Comparison of ENCODE assay signal across 9 cellular contexts in the genomic region with DNA sequence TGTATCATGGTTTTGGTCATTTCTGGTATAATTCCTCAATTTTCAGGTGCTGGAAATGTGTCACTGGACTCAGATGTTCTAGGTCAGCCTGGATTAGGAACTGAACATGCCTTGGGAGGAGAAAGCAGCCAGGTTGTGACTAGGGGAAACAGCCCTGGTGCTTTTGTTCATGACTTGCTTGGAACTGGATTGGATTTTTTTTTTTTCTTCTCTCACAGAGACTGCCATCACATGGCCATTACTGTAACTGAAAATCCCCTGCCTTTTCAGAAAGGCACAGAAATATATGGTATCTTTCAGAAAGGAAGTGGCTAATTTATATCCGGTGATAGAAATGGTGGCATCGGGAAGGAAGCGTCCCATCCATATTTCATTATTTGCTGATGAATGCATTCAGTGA. TPM values are rescaled to one million over a fixed set of nuclear protein-coding genes. Genes with fewer than 3 reads are reported as not detected.
A peak's percentile ranks its signal among the peaks of the same experiment; 100 is the strongest.
DNase-seq lines count a peak whose midpoint lies in the region; ATAC-seq and TF ChIP-seq lines count a peak whose summit lies in the region.
"Had no signal": no experiment of that assay in that cellular context is flagged by ENCODE, and none has a peak within 500 bp of the region (broad histone marks: within the 10 kb centered on the region; RNA-seq: fewer than 3 reads in every experiment).

No MANE protein-coding gene starts in this region.

- peak overlapping the region; percentile 23 for H3K27ac Mint-ChIP-seq in activated CD4-positive, alpha-beta T cell treated with anti-CD3 and anti-CD28 coated beads, Interleukin-2, amount 10 ng/mL, durations not matched to agents 24 days and 14 days
- peak overlapping the region; percentile 5 for H3K27ac Mint-ChIP-seq in activated T-helper 1 cell treated with anti-CD3 and anti-CD28 coated beads, Interleukin-12 subunit alpha, Interleukin-12 subunit beta, Interleukin-2, Interleukin-4 antibody, amounts not matched to agents 30 ng/mL and 10 ng/mL and 1 ng/mL, durations not matched to agents 14 hours and 24 hours and 36 hours

- DNase-seq in activated CD4-positive, alpha-beta T cell treated with anti-CD3 and anti-CD28 coated beads, Interleukin-2, amount 10 ng/mL, durations not matched to agents 24 days and 14 days = no peak
- DNase-seq in activated CD4-positive, alpha-beta T cell treated with anti-CD3 and anti-CD28 coated beads, Interleukin-2, amount 50 U/mL, for 1 hour = no peak
- DNase-seq in activated T-helper 1 cell treated with anti-CD3 and anti-CD28 coated beads, Interleukin-12 subunit alpha, Interleukin-12 subunit beta, Interleukin-2, Interleukin-4 antibody, amounts not matched to agents 30 ng/mL and 10 ng/mL and 1 ng/mL, durations not matched to agents 14 hours and 24 hours and 36 hours (ENCODE audit: low spot score) = no peak
- DNase-seq in kidney glomerular epithelial cell (lab: John Stamatoyannopoulos, UW) (peak; percentile 5), upper lobe of right lung (no peak), omental fat pad (ENCODE audit: low spot score) (no peak)
- no peak for DNase-seq in activated effector memory CD4-positive, alpha-beta T cell treated with anti-CD3 and anti-CD28 coated beads, Interleukin-2, amount 50 U/mL, for 16 hours

- peaks cover 37% of the 10 kb centered on the region for H3K4me1 Mint-ChIP-seq in activated CD4-positive, alpha-beta T cell treated with anti-CD3 and anti-CD28 coated beads, Interleukin-2, amount 10 ng/mL, durations not matched to agents 24 days and 14 days
- H3K4me1 Mint-ChIP-seq in activated T-helper 1 cell treated with anti-CD3 and anti-CD28 coated beads, Interleukin-12 subunit alpha, Interleukin-12 subunit beta, Interleukin-2, Interleukin-4 antibody, amounts not matched to agents 30 ng/mL and 10 ng/mL and 1 ng/mL, durations not matched to agents 14 hours and 24 hours and 36 hours (ENCODE audit: low read depth) = peaks cover 63% of the 10 kb centered on the region

- no peaks in the 10 kb centered on the region for H3K36me3 Mint-ChIP-seq in activated CD4-positive, alpha-beta T cell treated with anti-CD3 and anti-CD28 coated beads, Interleukin-2, amount 10 ng/mL, durations not matched to agents 24 days and 14 days (ENCODE audit: low read depth)
- H3K36me3 Mint-ChIP-seq in activated T-helper 1 cell treated with anti-CD3 and anti-CD28 coated beads, Interleukin-12 subunit alpha, Interleukin-12 subunit beta, Interleukin-2, Interleukin-4 antibody, amounts not matched to agents 30 ng/mL and 10 ng/mL and 1 ng/mL, durations not matched to agents 14 hours and 24 hours and 36 hours (ENCODE audit: low read depth) = peaks cover 3% of the 10 kb centered on the region

- peaks cover 72% of the 10 kb centered on the region for H3K4me1 ChIP-seq in upper lobe of right lung

- peak; percentile 28 for TF ChIP-seq CTCF in upper lobe of right lung (IDR thresholded peaks at IDR 0.05)
- no peak for TF ChIP-seq CTCF in omental fat pad (IDR thresholded peaks at IDR 0.05)

- intact Hi-C loops in activated CD4-positive, alpha-beta T cell treated with anti-CD3 and anti-CD28 coated beads, Interleukin-2, amount 10 ng/mL, durations not matched to agents 24 days and 14 days (cut with micrococcal nuclease) = no loop called here
- intact Hi-C loops in activated T-helper 1 cell treated with anti-CD3 and anti-CD28 coated beads, Interleukin-12 subunit alpha, Interleukin-12 subunit beta, Interleukin-2, Interleukin-4 antibody, amounts not matched to agents 30 ng/mL and 10 ng/mL and 1 ng/mL, durations not matched to agents 14 hours and 24 hours and 36 hours (cut with micrococcal nuclease) = loop anchor here (1.0 to 2.0 kb wide), 2 partner anchors 15 to 24 kb away; no protein-coding TSS in a partner anchor
- intact Hi-C loops in upper lobe of right lung (cut with DNase I) = no loop called here

- no peaks in the 10 kb centered on the region for H3K9me3 Mint-ChIP-seq in activated CD4-positive, alpha-beta T cell treated with anti-CD3 and anti-CD28 coated beads, Interleukin-2, amount 10 ng/mL, durations not matched to agents 24 days and 14 days
- H3K9me3 Mint-ChIP-seq in activated T-helper 1 cell treated with anti-CD3 and anti-CD28 coated beads, Interleukin-12 subunit alpha, Interleukin-12 subunit beta, Interleukin-2, Interleukin-4 antibody, amounts not matched to agents 30 ng/mL and 10 ng/mL and 1 ng/mL, durations not matched to agents 14 hours and 24 hours and 36 hours = no peaks in the 10 kb centered on the region

- no peak overlapping the region for H3K4me3 ChIP-seq in upper lobe of right lung

- no peaks in the 10 kb centered on the region for H3K36me3 ChIP-seq in upper lobe of right lung

- H3K4me3 Mint-ChIP-seq in activated CD4-positive, alpha-beta T cell treated with anti-CD3 and anti-CD28 coated beads, Interleukin-2, amount 10 ng/mL, durations not matched to agents 24 days and 14 days = peak overlapping the region; percentile 10
- peak overlapping the region; percentile 13 for H3K4me3 Mint-ChIP-seq in activated T-helper 1 cell treated with anti-CD3 and anti-CD28 coated beads, Interleukin-12 subunit alpha, Interleukin-12 subunit beta, Interleukin-2, Interleukin-4 antibody, amounts not matched to agents 30 ng/mL and 10 ng/mL and 1 ng/mL, durations not matched to agents 14 hours and 24 hours and 36 hours
- H3K4me3 Mint-ChIP-seq: dendritic cell treated with granulocyte-macrophage colony-stimulating factor and Interleukin-4, amounts not matched to agents 40 ng/mL and 50 ng/mL, for 4 days had no signal

- H3K27ac ChIP-seq in upper lobe of right lung = peak overlapping the region; percentile 65

- H3K27me3 ChIP-seq in upper lobe of right lung = no peaks in the 10 kb centered on the region

- ATAC-seq in HG03066 (IDR thresholded peaks at IDR 0.05; ENCODE audit: low read depth, unreplicated experiment) (peak; percentile 55), upper lobe of right lung (no peak), omental fat pad (ENCODE audit: low FRiP score) (no peak)

- H3K9me3 ChIP-seq in upper lobe of right lung = no peaks in the 10 kb centered on the region

- peaks cover 26% of the 10 kb centered on the region for H3K27me3 Mint-ChIP-seq in activated CD4-positive, alpha-beta T cell treated with anti-CD3 and anti-CD28 coated beads, Interleukin-2, amount 10 ng/mL, durations not matched to agents 24 days and 14 days
- peaks cover 20% of the 10 kb centered on the region for H3K27me3 Mint-ChIP-seq in activated T-helper 1 cell treated with anti-CD3 and anti-CD28 coated beads, Interleukin-12 subunit alpha, Interleukin-12 subunit beta, Interleukin-2, Interleukin-4 antibody, amounts not matched to agents 30 ng/mL and 10 ng/mL and 1 ng/mL, durations not matched to agents 14 hours and 24 hours and 36 hours (ENCODE audit: insufficient read depth)
- H3K27me3 Mint-ChIP-seq: dendritic cell treated with granulocyte-macrophage colony-stimulating factor and Interleukin-4, amounts not matched to agents 40 ng/mL and 50 ng/mL, for 4 days had no signal

RNA-seq across cellular contexts. Expression of gene SEPTIN11, which starts 34.6 kb away (rescaled TPM):
- total RNA-seq in activated CD4-positive, alpha-beta T cell treated with anti-CD3 and anti-CD28 coated beads, Interleukin-2, amount 10 ng/mL, durations not matched to agents 24 days and 14 days = 15.4 and 17.0 TPM in 2 replicates
- total RNA-seq in activated T-helper 1 cell treated with anti-CD3 and anti-CD28 coated beads, Interleukin-12 subunit alpha, Interleukin-12 subunit beta, Interleukin-2, Interleukin-4 antibody, amounts not matched to agents 30 ng/mL and 10 ng/mL and 1 ng/mL, durations not matched to agents 14 hours and 24 hours and 36 hours = 22.4 and 23.6 TPM in 2 replicates
- total RNA-seq in upper lobe of right lung (112 TPM), omental fat pad (100 to 1,000 TPM; 203 to 434 (median 245) TPM)
